In genomic region chr19:18894254-18895037, GRCh38 we compare ENCODE assay signal across 8 cellular contexts. TPM values are rescaled to one million over a fixed set of nuclear protein-coding genes. Genes with fewer than 3 reads are reported as not detected.
DNase-seq lines count a peak whose midpoint lies in the region; ATAC-seq, FAIRE-seq and TF ChIP-seq lines count a peak whose summit lies in the region.

No MANE protein-coding gene starts in this region.

- ATAC-seq in GM18909 (IDR thresholded peaks at IDR 0.05; ENCODE audit: poor library complexity, unreplicated experiment): no peak
- ATAC-seq in HG03280 (IDR thresholded peaks at IDR 0.05; ENCODE audit: unreplicated experiment): no peak

- no peak overlapping the region for H3K27ac ChIP-seq in left ventricle myocardium inferior (replicated peaks)
- peak overlapping the region; percentile 82 for H3K27ac ChIP-seq in skeletal muscle tissue (ENCODE audit: low read depth, low read length)
- no peak overlapping the region for H3K27ac ChIP-seq in small intestine (ENCODE audit: low read depth in 1 of 2, low read length in 1 of 2)

- peak overlapping the region; percentile 65 to 80 (median 68) for H3K9ac ChIP-seq in skeletal muscle tissue (ENCODE audit: low read depth in 1 of 3, low read length in 3 of 3)

- H3K9me3 ChIP-seq in left ventricle myocardium inferior (replicated peaks) (no peaks in the 10 kb centered on the region), skeletal muscle tissue (ENCODE audit: control insufficient read depth in 3 of 3, low read length in 3 of 3) (no peaks in the 10 kb centered on the region), small intestine (ENCODE audit: control insufficient read depth, low read depth) (no peaks in the 10 kb centered on the region)

- H3K27me3 ChIP-seq in H7 (ENCODE audit: control insufficient read depth, insufficient read depth, low read length) (peaks cover 16% of the 10 kb centered on the region; the same call in 1 of the 2 replicates), left ventricle myocardium inferior (ENCODE audit: low read depth) (peaks cover 49% of the 10 kb centered on the region), skeletal muscle tissue (ENCODE audit: control insufficient read depth in 3 of 3, insufficient read depth in 3 of 3, low read length in 3 of 3) (peaks cover 0 to 6% (median 3%) of the 10 kb centered on the region in 3 donors), small intestine (ENCODE audit: control insufficient read depth in 2 of 2, insufficient read depth in 2 of 2, low read length in 2 of 2) (peaks cover 7 to 22% of the 10 kb centered on the region in 2 donors)

- peaks cover 24% of the 10 kb centered on the region for H3K4me1 ChIP-seq in left ventricle myocardium inferior
- peaks cover 18 to 30% (median 25%) of the 10 kb centered on the region in 3 donors for H3K4me1 ChIP-seq in skeletal muscle tissue (ENCODE audit: control insufficient read depth in 3 of 3, insufficient read depth in 3 of 3, low read length in 3 of 3)
- peaks cover 2% of the 10 kb centered on the region in 2 donors for H3K4me1 ChIP-seq in small intestine (ENCODE audit: control insufficient read depth in 2 of 2, insufficient read depth in 1 of 2, low read depth in 1 of 2, low read length in 1 of 2)

- intact Hi-C loops in left ventricle myocardium inferior (cut with micrococcal nuclease): no loop called here

- 7 to 15% (median 13%) methylated on average over 24 to 28 of the region's 28 CpGs for WGBS in small intestine, 3 donors

- H3K4me3 ChIP-seq in H7 (ENCODE audit: insufficient read depth, low read depth, low read length) (peak overlapping the region; percentile 70), left ventricle myocardium inferior (peak overlapping the region; percentile 65), skeletal muscle tissue (ENCODE audit: low read length in 3 of 3) (peak overlapping the region; percentile 59 to 73 (median 68)), small intestine (ENCODE audit: low read depth in 1 of 2, low read length in 2 of 2) (no peak overlapping the region)

- TF ChIP-seq CTCF in left ventricle myocardium inferior (IDR thresholded peaks at IDR 0.05; ENCODE audit: borderline replicate concordance): no peak

- no peak for FAIRE-seq in small intestine (lab: Jason Lieb, UNC)

- DNase-seq in H7 (peak; percentile 97), RPMI8226 (peak; percentile 47), left ventricle myocardium inferior (no peak), small intestine (no peak), cerebellar nuclear complex (lab: John Stamatoyannopoulos, UW) (no peak)

- H3K36me3 ChIP-seq in H7 (replicated peaks; ENCODE audit: control insufficient read depth, insufficient read depth, low read length) (no peaks in the 10 kb centered on the region; the same call in none of the 2 replicates), left ventricle myocardium inferior (peaks cover 5% of the 10 kb centered on the region), skeletal muscle tissue (ENCODE audit: control insufficient read depth in 3 of 3, insufficient read depth in 3 of 3, low read length in 3 of 3) (peaks cover 0 to under 1% (median 0%) of the 10 kb centered on the region in 3 donors), small intestine (ENCODE audit: control insufficient read depth in 2 of 2, insufficient read depth in 2 of 2, low read length in 2 of 2) (no peaks in the 10 kb centered on the region)

RNA-seq across cellular contexts. Expression of gene CERS1, which starts 1.5 kb away (rescaled TPM):
- total RNA-seq in H7 (2014; rRNA removed; shearing (Covaris generic)): 7.8 and 8.5 TPM in 2 replicates
- 1.4 TPM for total RNA-seq in left ventricle myocardium inferior
- 17.7 TPM for total RNA-seq in skeletal muscle tissue
- 1 to 10 TPM in 1 of 3 donors, not detected in 2; 1.5 TPM for polyA plus RNA-seq in small intestine

RNA-seq across cellular contexts. Expression of gene COPE, which starts 24.7 kb away (rescaled TPM):
- total RNA-seq in H7 (2014; rRNA removed; shearing (Covaris generic)): 253 and 306 TPM in 2 replicates
- total RNA-seq in left ventricle myocardium inferior (128 TPM), skeletal muscle tissue (67.8 TPM)
- 100 to 1,000 TPM; 254 to 350 (median 286) TPM for polyA plus RNA-seq in small intestine

RNA-seq across cellular contexts. Expression of gene DDX49, which starts 25.1 kb away (rescaled TPM):
- total RNA-seq in H7 (2014; rRNA removed; shearing (Covaris generic)): 44.7 and 63.1 TPM in 2 replicates
- total RNA-seq in left ventricle myocardium inferior: 22.4 TPM
- 35.0 TPM for total RNA-seq in skeletal muscle tissue
- 10 to 100 TPM; 48.5 to 51.4 (median 48.6) TPM for polyA plus RNA-seq in small intestine

RNA-seq across cellular contexts. Expression of gene HOMER3, which starts 46.6 kb away (rescaled TPM):
- 25.1 and 35.7 TPM in 2 replicates for total RNA-seq in H7 (2014; rRNA removed; shearing (Covaris generic))
- total RNA-seq in left ventricle myocardium inferior (14.7 TPM), skeletal muscle tissue (54.8 TPM)
- polyA plus RNA-seq in small intestine: 10 to 100 TPM in 1 of 3 donors, 1 to 10 TPM in 2; 1.6 to 13.0 (median 9.8) TPM

Comparison
In these comparisons a context has a peak if more than half of its experiments do, and no peak if none do; other contexts are left out.
1. DNase-seq: peak in H7 (single experiment) and RPMI8226 (single experiment); none in left ventricle myocardium inferior (single experiment), small intestine (single experiment) and cerebellar nuclear complex (0 of 2).
2. H3K4me3 ChIP-seq: peak in H7 (single experiment), left ventricle myocardium inferior (single experiment) and skeletal muscle tissue (3 of 3); none in small intestine (0 of 2).